ENCODE assay signal across 8 cellular contexts in genomic region chr1:212234431-212235298, GRCh38. TPM values are rescaled to one million over a fixed set of nuclear protein-coding genes. Genes with fewer than 3 reads are reported as not detected.
DNase-seq lines count a peak whose midpoint lies in the region; ATAC-seq, FAIRE-seq and TF ChIP-seq lines count a peak whose summit lies in the region.

No MANE protein-coding gene starts in this region.

- H3K27ac Mint-ChIP-seq in neural crest cell (ENCODE audit: unreplicated experiment) = peak overlapping the region; percentile 70
- H3K27ac Mint-ChIP-seq in GM23338 = no peak overlapping the region

- DNase-seq in AG04450 (ENCODE audit: low read depth, low spot score) (peak; percentile 81), SHP77 (lab: John Stamatoyannopoulos, UW) (peak; percentile 21 to 36), neural crest cell (ENCODE audit: low read depth, low spot score) (no peak), GM23338 (ENCODE audit: low spot score) (no peak), COR-L47 (lab: John Stamatoyannopoulos, UW) (no peak)

- ATAC-seq in GM18520 (IDR thresholded peaks at IDR 0.05; ENCODE audit: unreplicated experiment) (peak; percentile 42), HG03159 (IDR thresholded peaks at IDR 0.05; ENCODE audit: unreplicated experiment) (peak; percentile 55), GM23338 (no peak)

- FAIRE-seq in endometrium (lab: Jason Lieb, UNC) = peak; percentile 70

- H3K4me2 ChIP-seq in GM23338 = no peak overlapping the region

- H3K27me3 Mint-ChIP-seq in neural crest cell (ENCODE audit: low read depth) (no peaks in the 10 kb centered on the region), GM23338 (ENCODE audit: insufficient read depth, low read depth, poor library complexity) (peaks cover 2% of the 10 kb centered on the region)

- TF ChIP-seq CTCF in AG04450 (IDR thresholded peaks at IDR 0.05; ENCODE audit: low read depth, low read length) (no peak), neural crest cell (conservative IDR thresholded peaks at IDR 0.05) (no peak), GM23338 (conservative IDR thresholded peaks at IDR 0.05; ENCODE audit: low read depth in 2 of 2) (no peak)

- no peaks in the 10 kb centered on the region for H3K9me3 ChIP-seq in AG04450 (ENCODE audit: control insufficient read depth, insufficient read depth, low read length)

- H3K79me2 ChIP-seq in GM23338 (replicated peaks; ENCODE audit: insufficient read depth) = no peaks in the 10 kb centered on the region

- H3F3A ChIP-seq in GM23338 (replicated peaks; ENCODE audit: low read depth) = no peaks in the 10 kb centered on the region

- peaks cover 3% of the 10 kb centered on the region for H3K9me3 Mint-ChIP-seq in neural crest cell
- no peaks in the 10 kb centered on the region for H3K9me3 Mint-ChIP-seq in GM23338

- H3K36me3 ChIP-seq in GM23338 (ENCODE audit: insufficient read depth) = no peaks in the 10 kb centered on the region

- H3K27ac ChIP-seq in AG04450 (ENCODE audit: low read depth, low read length) = peak overlapping the region; percentile 55
- no peak overlapping the region for H3K27ac ChIP-seq in GM23338 (ENCODE audit: low read depth)

- CTCF ChIA-PET in AG04450 (lab: Charles Lee) = interaction anchor here (0.6 to 2.2 kb wide), 4 partner anchors 10 to 221 kb away, joined by 3 to 8 read pairs (median 3); no protein-coding TSS in a partner anchor

- H3K9me2 ChIP-seq in GM23338 (ENCODE audit: insufficient read depth) = no peaks in the 10 kb centered on the region

- no peak overlapping the region for H2AFZ ChIP-seq in GM23338

- no peaks in the 10 kb centered on the region for H3K4me1 ChIP-seq in GM23338 (ENCODE audit: insufficient read depth)

- POLR2A ChIA-PET in AG04450 (lab: Yijun Ruan, JAX) = interaction anchor here (0.6 to 0.7 kb wide), 3 partner anchors 13 to 464 kb away, joined by 3 read pairs; no protein-coding TSS in a partner anchor

- H3K36me3 Mint-ChIP-seq in neural crest cell (ENCODE audit: low read depth) (no peaks in the 10 kb centered on the region), GM23338 (ENCODE audit: low read depth) (no peaks in the 10 kb centered on the region)

- H3K4me1 Mint-ChIP-seq in neural crest cell (peaks cover 10% of the 10 kb centered on the region), GM23338 (no peaks in the 10 kb centered on the region)

- no peaks in the 10 kb centered on the region for H4K20me1 ChIP-seq in GM23338 (replicated peaks; ENCODE audit: insufficient read depth)

- H3K4me3 Mint-ChIP-seq in neural crest cell = no peak overlapping the region
- no peak overlapping the region for H3K4me3 Mint-ChIP-seq in GM23338

- no peaks in the 10 kb centered on the region for H3K27me3 ChIP-seq in AG04450 (ENCODE audit: control insufficient read depth, insufficient read depth, low read length)
- no peaks in the 10 kb centered on the region for H3K27me3 ChIP-seq in GM23338 (ENCODE audit: insufficient read depth)

- H3K4me3 ChIP-seq in AG04450 (ENCODE audit: low read depth, low read length) (no peak overlapping the region), GM23338 (no peak overlapping the region)

TF ChIP-seq in GM23338, 12 proteins besides CTCF, POLR2A, EP300 and RAD21 (continues in another document):
- TF ChIP-seq REST (IDR thresholded peaks at IDR 0.05; ENCODE audit: unreplicated experiment) (no peak), CREB1 (CRISPR knock-in tag; IDR thresholded peaks at IDR 0.05; ENCODE audit: low read depth) (no peak), ZNF114 (CRISPR knock-in tag; IDR thresholded peaks at IDR 0.05) (no peak), ETS1 (IDR thresholded peaks at IDR 0.05) (no peak), EZH2phosphoT487 (IDR thresholded peaks at IDR 0.05; ENCODE audit: unreplicated experiment) (no peak), ZNF331 (CRISPR knock-in tag; IDR thresholded peaks at IDR 0.05; ENCODE audit: low read depth) (no peak), JUNB (IDR thresholded peaks at IDR 0.05; ENCODE audit: unreplicated experiment) (no peak), NANOG (IDR thresholded peaks at IDR 0.05; ENCODE audit: borderline replicate concordance) (no peak), EZH2 (IDR thresholded peaks at IDR 0.05; ENCODE audit: low read depth, unreplicated experiment) (no peak), STAT1 (IDR thresholded peaks at IDR 0.05; ENCODE audit: unreplicated experiment) (no peak), POLR2AphosphoS5 (IDR thresholded peaks at IDR 0.05; ENCODE audit: low read depth) (no peak)

RNA-seq across cellular contexts. Expression of gene PPP2R5A, which starts 50.5 kb away (rescaled TPM):
- polyA plus RNA-seq in AG04450 (2011; rRNA removed) = 23.0 and 31.5 TPM in 2 replicates
- polyA minus RNA-seq in AG04450 (2011; rRNA and poly(A)+ RNA removed) = 5.3 and 9.6 TPM in 2 replicates
- 11.9 and 13.0 TPM in 2 replicates for total RNA-seq in neural crest cell
- 38.3 and 43.5 TPM in 2 replicates for total RNA-seq in GM23338 (2014; rRNA removed; shearing (Covaris generic))
- polyA plus RNA-seq in GM23338 (2016; fragmentation: Nextera tagmentation; extraction: Ambion mirVana) = 12.4 and 16.2 TPM in 2 replicates

Comparison
In these comparisons a context has a peak if more than half of its experiments do, and no peak if none do; other contexts are left out.
1. DNase-seq: peak in AG04450 (single experiment) and SHP77 (2 of 2); none in neural crest cell (single experiment), GM23338 (single experiment) and COR-L47 (single experiment).